Comparison of ENCODE assay signal across 10 cellular contexts in the genomic region with DNA sequence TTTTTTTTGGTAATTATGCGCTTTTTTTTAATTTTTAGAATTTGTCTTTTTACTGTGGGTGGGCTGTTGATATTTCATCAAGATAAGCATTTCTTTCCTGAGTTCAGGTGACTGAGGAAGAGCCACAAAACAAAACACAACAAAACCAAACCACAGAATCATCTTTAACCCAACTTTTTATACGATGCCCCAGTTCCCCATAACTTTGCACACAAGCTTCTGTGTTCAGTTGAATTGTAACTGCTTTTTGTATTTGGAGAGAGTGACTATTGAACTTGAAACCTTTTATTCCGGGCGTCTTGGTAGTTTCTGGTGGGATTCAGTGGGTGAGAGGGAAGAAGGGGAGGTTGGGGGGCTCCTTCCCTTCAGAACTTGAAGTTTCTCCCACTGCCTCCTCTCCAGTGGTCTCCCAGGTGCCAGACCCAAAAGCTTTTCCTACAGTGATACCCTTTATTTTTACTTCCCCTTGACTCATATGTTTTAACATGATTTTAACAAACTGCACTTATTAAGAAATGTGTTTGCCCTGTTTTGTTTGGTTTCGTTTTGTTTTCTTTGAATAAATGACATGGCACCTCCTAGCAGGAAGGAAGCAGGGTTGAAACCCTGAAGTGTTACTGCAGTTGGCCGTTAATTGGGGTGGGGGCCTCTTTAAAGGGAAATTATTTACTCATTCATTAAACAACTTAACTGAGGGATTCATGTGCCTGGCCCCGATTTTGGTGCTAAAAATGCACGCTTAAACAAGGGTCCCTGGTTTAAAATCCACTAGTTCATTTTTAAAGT. TPM values are rescaled to one million over a fixed set of nuclear protein-coding genes. Genes with fewer than 3 reads are reported as not detected.
DNase-seq lines count a peak whose midpoint lies in the region; ATAC-seq and TF ChIP-seq lines count a peak whose summit lies in the region.
"Had no signal": no experiment of that assay in that cellular context is flagged by ENCODE, and none has a peak within 500 bp of the region (broad histone marks: within the 10 kb centered on the region; RNA-seq: fewer than 3 reads in every experiment).

No MANE protein-coding gene starts in this region.

- no peak for TF ChIP-seq RAD21 in liver (IDR thresholded peaks at IDR 0.05)

- H3K4me1 Mint-ChIP-seq in activated T-cell treated with anti-CD3 and anti-CD28 coated beads, Interleukin-2, amount 50 U/mL, for 72 hours (ENCODE audit: low read depth), result peaks cover 90% of the 10 kb centered on the region
- peaks cover 86% of the 10 kb centered on the region for H3K4me1 Mint-ChIP-seq in activated CD8-positive, alpha-beta T cell treated with anti-CD3 and anti-CD28 coated beads, Interleukin-2, amount 10 ng/mL, durations not matched to agents 7 days and 5 days (ENCODE audit: low read depth)

- POLR2A ChIA-PET in activated CD8-positive, alpha-beta T cell treated with anti-CD3 and anti-CD28 coated beads, Interleukin-2, amount 10 ng/mL, durations not matched to agents 7 days and 5 days (lab: Charles Lee), result interaction anchor here (1.0 to 8.3 kb wide), 6 partner anchors 10 to 530 kb away, joined by 3 to 105 read pairs (median 9); a partner anchor contains a TSS

- H3K27ac ChIP-seq in liver (ENCODE audit: low read depth in 1 of 2, low read length in 2 of 2) (peak overlapping the region; percentile 63 to 86), thyroid gland (peak overlapping the region in 2 of 3 donors; percentile 94 to 95)

- no peaks in the 10 kb centered on the region for H3K9me3 Mint-ChIP-seq in activated T-cell treated with anti-CD3 and anti-CD28 coated beads, Interleukin-2, amount 50 U/mL, for 72 hours
- no peaks in the 10 kb centered on the region for H3K9me3 Mint-ChIP-seq in activated CD8-positive, alpha-beta T cell treated with anti-CD3 and anti-CD28 coated beads, Interleukin-2, amount 10 ng/mL, durations not matched to agents 7 days and 5 days (ENCODE audit: insufficient read depth)

- H3K36me3 ChIP-seq in liver (ENCODE audit: control insufficient read depth in 4 of 4, insufficient read depth in 3 of 4, low read depth in 1 of 4, low read length in 3 of 4) (peaks cover 20 to 47% (median 31%) of the 10 kb centered on the region in 4 donors), thyroid gland (peaks cover 44 to 45% of the 10 kb centered on the region in 2 donors)

- TF ChIP-seq CTCF in liver (IDR thresholded peaks at IDR 0.05; ENCODE audit: low read depth, low read length, missing input control) (no peak), thyroid gland (IDR thresholded peaks at IDR 0.05) (no peak)

- H3K27ac Mint-ChIP-seq in activated T-cell treated with anti-CD3 and anti-CD28 coated beads, Interleukin-2, amount 50 U/mL, for 72 hours, result peak overlapping the region; percentile 98
- peak overlapping the region; percentile 98 for H3K27ac Mint-ChIP-seq in activated CD8-positive, alpha-beta T cell treated with anti-CD3 and anti-CD28 coated beads, Interleukin-2, amount 10 ng/mL, durations not matched to agents 7 days and 5 days

- no peak for ATAC-seq in activated T-cell treated with anti-CD3 and anti-CD28 coated beads, Interleukin-2, amount 50 U/mL, for 72 hours (replicated peaks in 1 of 2)
- no peak for ATAC-seq in activated CD8-positive, alpha-beta T cell treated with anti-CD3 and anti-CD28 coated beads, Interleukin-2, amount 10 ng/mL, durations not matched to agents 7 days and 5 days

- CTCF ChIA-PET in activated CD8-positive, alpha-beta T cell treated with anti-CD3 and anti-CD28 coated beads, Interleukin-2, amount 10 ng/mL, durations not matched to agents 7 days and 5 days (lab: Charles Lee), result interaction anchor here (1.0 to 9.3 kb wide), 12 partner anchors 9 to 103 kb away, joined by 3 to 138 read pairs (median 10); a partner anchor contains a TSS

- intact Hi-C loops in thyroid gland (cut with DNase I), result loop anchor here (5.0 kb wide), 2 partner anchors 40 to 105 kb away; no protein-coding TSS in a partner anchor

- H3K4me1 ChIP-seq in liver (ENCODE audit: control insufficient read depth in 4 of 4, insufficient read depth in 4 of 4, low read length in 3 of 4), result peaks cover 0 to 35% (median 25%) of the 10 kb centered on the region in 4 donors
- peaks cover 23 to 32% of the 10 kb centered on the region in 2 donors for H3K4me1 ChIP-seq in thyroid gland

- TF ChIP-seq POLR2A in thyroid gland (IDR thresholded peaks at IDR 0.05), result no peak

- H3K27me3 Mint-ChIP-seq in activated T-cell treated with anti-CD3 and anti-CD28 coated beads, Interleukin-2, amount 50 U/mL, for 72 hours (ENCODE audit: low read depth), result no peaks in the 10 kb centered on the region
- no peaks in the 10 kb centered on the region for H3K27me3 Mint-ChIP-seq in activated CD8-positive, alpha-beta T cell treated with anti-CD3 and anti-CD28 coated beads, Interleukin-2, amount 10 ng/mL, durations not matched to agents 7 days and 5 days (ENCODE audit: low read depth)

- WGBS in liver, result 71% methylated on average over 8 of the region's 8 CpGs
- 69 to 75% methylated on average over 8 of the region's 8 CpGs for WGBS in thyroid gland, 2 donors

- H3K9me3 ChIP-seq in liver (ENCODE audit: control insufficient read depth in 4 of 4, low read length in 3 of 4) (no peaks in the 10 kb centered on the region), thyroid gland (no peaks in the 10 kb centered on the region)

- H3K4me3 ChIP-seq in liver (ENCODE audit: low read depth in 1 of 3, low read length in 3 of 3) (no peak overlapping the region), thyroid gland (replicated peaks in 1 of 3) (no peak overlapping the region)
- H3K4me3 ChIP-seq: lung had no signal

- H3K27me3 ChIP-seq in liver (ENCODE audit: control insufficient read depth in 4 of 4, insufficient read depth in 4 of 4, low read length in 3 of 4) (no peaks in the 10 kb centered on the region), thyroid gland (no peaks in the 10 kb centered on the region)

- peak overlapping the region in 1 of 2 donors; percentile 10 for H3K9ac ChIP-seq in liver (ENCODE audit: low read depth in 1 of 2, low read length in 2 of 2)

- peaks cover 8 to 28% of the 10 kb centered on the region in 2 donors for H3K36me3 Mint-ChIP-seq in activated T-cell treated with anti-CD3 and anti-CD28 coated beads, Interleukin-2, amount 50 U/mL, for 72 hours (ENCODE audit: insufficient read depth in 2 of 2)
- peaks cover 77% of the 10 kb centered on the region for H3K36me3 Mint-ChIP-seq in activated CD8-positive, alpha-beta T cell treated with anti-CD3 and anti-CD28 coated beads, Interleukin-2, amount 10 ng/mL, durations not matched to agents 7 days and 5 days (ENCODE audit: low read depth)

- no peak for DNase-seq in activated T-cell treated with anti-CD3 and anti-CD28 coated beads, Interleukin-2, amount 50 U/mL, for 72 hours
- no peak for DNase-seq in activated T-cell treated with anti-CD3 and anti-CD28 coated beads, Interleukin-2, amount 50 U/mL, for 48 hours
- no peak for DNase-seq in activated CD8-positive, alpha-beta T cell treated with anti-CD3 and anti-CD28 coated beads, Interleukin-2, amount 10 ng/mL, durations not matched to agents 7 days and 5 days
- DNase-seq in thyroid gland (no peak), occipital lobe (lab: John Stamatoyannopoulos, UW) (no peak), NCI-H774 (lab: John Stamatoyannopoulos, UW) (no peak)
- no peak for DNase-seq in activated CD4-positive, CD25-positive, alpha-beta regulatory T cell treated with anti-CD3 and anti-CD28 coated beads, Interleukin-2, amount 50 U/mL, for 72 hours
- DNase-seq: NCI-H1694 had no signal

- H3K4me3 Mint-ChIP-seq in activated T-cell treated with anti-CD3 and anti-CD28 coated beads, Interleukin-2, amount 50 U/mL, for 72 hours, result peak overlapping the region; percentile 88 to 92
- peak overlapping the region; percentile 96 for H3K4me3 Mint-ChIP-seq in activated CD8-positive, alpha-beta T cell treated with anti-CD3 and anti-CD28 coated beads, Interleukin-2, amount 10 ng/mL, durations not matched to agents 7 days and 5 days

TF ChIP-seq in liver, 16 proteins besides CTCF, POLR2A, EP300 and RAD21 (continues in another document):
- TF ChIP-seq HNF4G (IDR thresholded peaks at IDR 0.05) (no peak), FOXA1 (IDR thresholded peaks at IDR 0.05) (no peak), GABPA (IDR thresholded peaks at IDR 0.05 in 1 of 2, conservative IDR thresholded peaks at IDR 0.05 in 1 of 2) (no peak), SP1 (IDR thresholded peaks at IDR 0.05) (no peak), YY1 (IDR thresholded peaks at IDR 0.05) (no peak), HNF4A (conservative IDR thresholded peaks at IDR 0.05) (no peak), TAF1 (conservative IDR thresholded peaks at IDR 0.05) (no peak)
- TF ChIP-seq, protein P1, sequence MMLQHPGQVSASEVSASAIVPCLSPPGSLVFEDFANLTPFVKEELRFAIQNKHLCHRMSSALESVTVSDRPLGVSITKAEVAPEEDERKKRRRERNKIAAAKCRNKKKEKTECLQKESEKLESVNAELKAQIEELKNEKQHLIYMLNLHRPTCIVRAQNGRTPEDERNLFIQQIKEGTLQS (IDR thresholded peaks at IDR 0.05), result no peak

RNA-seq across cellular contexts. Expression of a gene that starts 2.7 kb away (rescaled TPM):
- 10 to 100 TPM; 28.8 to 33.4 TPM for total RNA-seq in activated T-cell treated with anti-CD3 and anti-CD28 coated beads, Interleukin-2, amount 50 U/mL, for 72 hours
- total RNA-seq in activated CD8-positive, alpha-beta T cell treated with anti-CD3 and anti-CD28 coated beads, Interleukin-2, amount 10 ng/mL, durations not matched to agents 7 days and 5 days, result 10 to 100 TPM; 33.5 to 36.1 TPM
- total RNA-seq in liver, result 1 to 10 TPM; 3.8 to 5.6 TPM
- polyA plus RNA-seq in liver, result 1 to 10 TPM; 5.0 to 5.7 TPM
- total RNA-seq in thyroid gland, result 10 to 100 TPM; 10.6 to 22.0 (median 19.3) TPM
- 6.4 TPM for total RNA-seq in occipital lobe

RNA-seq across cellular contexts. Expression of a gene that starts 43.1 kb away (rescaled TPM):
- 100 to 1,000 TPM; 276 to 351 TPM for total RNA-seq in activated T-cell treated with anti-CD3 and anti-CD28 coated beads, Interleukin-2, amount 50 U/mL, for 72 hours
- total RNA-seq in activated CD8-positive, alpha-beta T cell treated with anti-CD3 and anti-CD28 coated beads, Interleukin-2, amount 10 ng/mL, durations not matched to agents 7 days and 5 days, result 100 to 1,000 TPM; 332 to 340 TPM
- total RNA-seq in liver (10 to 100 TPM; 55.5 to 80.2 TPM), thyroid gland (100 to 1,000 TPM; 129 to 180 (median 150) TPM), occipital lobe (64.7 TPM)
- polyA plus RNA-seq in liver, result 10 to 100 TPM; 34.9 to 35.9 TPM

RNA-seq across cellular contexts. Expression of a gene that starts 46.4 kb away (rescaled TPM):
- 10 to 100 TPM; 93.5 to 94.2 TPM for total RNA-seq in activated T-cell treated with anti-CD3 and anti-CD28 coated beads, Interleukin-2, amount 50 U/mL, for 72 hours
- total RNA-seq in activated CD8-positive, alpha-beta T cell treated with anti-CD3 and anti-CD28 coated beads, Interleukin-2, amount 10 ng/mL, durations not matched to agents 7 days and 5 days, result 100 to 1,000 TPM; 210 to 231 TPM
- total RNA-seq in liver (10 to 100 TPM in 1 of 2 donors, 1 to 10 TPM in 1; 4.9 to 10.6 TPM), thyroid gland (10 to 100 TPM in 3 of 4 donors, 1 to 10 TPM in 1; 9.6 to 13.7 (median 11.0) TPM), occipital lobe (0.94 TPM)
- polyA plus RNA-seq in liver, result 1 to 10 TPM in 1 of 2 donors, under 1 TPM in 1; 0.83 to 8.9 TPM

RNA-seq across cellular contexts. Expression of a gene that starts 56.7 kb away (rescaled TPM):
- 1 to 10 TPM; 6.4 to 7.7 TPM for total RNA-seq in activated T-cell treated with anti-CD3 and anti-CD28 coated beads, Interleukin-2, amount 50 U/mL, for 72 hours
- total RNA-seq in activated CD8-positive, alpha-beta T cell treated with anti-CD3 and anti-CD28 coated beads, Interleukin-2, amount 10 ng/mL, durations not matched to agents 7 days and 5 days, result 10 to 100 TPM; 10.6 to 12.8 TPM
- 1 to 10 TPM; 2.4 to 2.5 TPM for total RNA-seq in liver
- polyA plus RNA-seq in liver, result 1 to 10 TPM; 3.5 to 3.7 TPM
- total RNA-seq in thyroid gland, result 10 to 100 TPM in 2 of 4 donors, 1 to 10 TPM in 2; 5.9 to 12.5 (median 9.9) TPM
- total RNA-seq in occipital lobe, result 5.3 TPM

Comparison
In these comparisons a context has a peak if more than half of its experiments do, and no peak if none do; other contexts are left out.
1. RNA of a gene that starts 46.4 kb away (total RNA-seq): 210 to 231 TPM in activated CD8-positive, alpha-beta T cell treated with anti-CD3 and anti-CD28 coated beads, Interleukin-2, amount 10 ng/mL, durations not matched to agents 7 days and 5 days and 93.5 to 94.2 TPM in activated T-cell treated with anti-CD3 and anti-CD28 coated beads, Interleukin-2, amount 50 U/mL, for 72 hours; 9.6 to 13.7 TPM in thyroid gland, 4.9 to 10.6 TPM in liver and 0.94 TPM in occipital lobe (single experiment); every median in the first group is over 4 times any median in the second.